ENCODE assay signal across 28 cellular contexts in the genomic region with DNA sequence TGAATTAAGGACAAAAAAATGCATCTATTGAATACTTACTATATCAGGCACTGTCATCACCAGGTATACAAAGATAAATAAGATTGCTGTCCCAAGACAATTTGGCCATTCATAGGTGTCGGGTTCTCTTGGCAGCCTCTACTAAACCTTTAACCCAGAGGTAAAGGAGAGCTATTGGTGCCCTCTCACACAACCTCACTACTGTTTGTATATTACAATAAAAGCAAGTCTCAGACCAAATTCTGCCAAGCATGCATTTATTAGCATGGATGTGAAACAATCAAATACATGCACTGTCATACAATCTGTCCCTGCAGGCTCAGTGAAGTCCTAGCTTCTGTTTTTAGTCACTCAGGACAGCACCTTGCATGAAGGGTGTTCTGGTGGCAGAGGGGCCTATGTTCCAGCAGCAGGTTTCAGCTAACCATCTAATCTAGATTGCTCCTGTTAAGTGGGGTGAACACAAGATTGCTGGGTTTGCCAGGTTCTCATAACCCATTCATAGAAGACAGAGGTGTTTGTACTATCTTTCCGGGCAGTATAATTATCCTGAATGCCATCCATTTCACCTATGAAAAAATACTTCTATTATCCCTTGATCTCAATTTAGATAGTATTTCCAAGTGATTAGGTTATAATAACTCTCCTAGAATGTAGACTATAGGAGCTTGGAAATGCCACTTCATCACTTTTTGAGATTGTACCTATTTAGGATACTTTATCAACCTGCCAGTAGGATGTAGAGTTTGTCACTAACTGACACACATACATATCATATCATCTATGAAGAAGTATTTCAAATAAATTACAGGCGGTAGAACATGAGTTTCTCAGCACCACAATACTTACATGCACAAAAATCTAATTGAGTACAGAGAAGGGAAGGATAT.
A peak's percentile ranks its signal among the peaks of the same experiment; 100 is the strongest.
DNase-seq lines count a peak whose midpoint lies in the region; ATAC-seq, FAIRE-seq and TF ChIP-seq lines count a peak whose summit lies in the region.
"Had no signal": no experiment of that assay in that cellular context is flagged by ENCODE, and none has a peak within 500 bp of the region (broad histone marks: within the 10 kb centered on the region; RNA-seq: fewer than 3 reads in every experiment).

No MANE protein-coding gene starts in this region.

- H4K20me1 ChIP-seq in GM12878 (ENCODE audit: control insufficient read depth, insufficient read depth) (no peaks in the 10 kb centered on the region), smooth muscle cell (ENCODE audit: low read depth) (no peaks in the 10 kb centered on the region)

- TF ChIP-seq RAD21 in GM12878 (IDR thresholded peaks at IDR 0.05; ENCODE audit: insufficient read depth, low read depth, low read length), result no peak

- H3K9me3 ChIP-seq in GM12878 (replicated peaks; ENCODE audit: control insufficient read depth, insufficient read depth, low read length), result no peaks in the 10 kb centered on the region
- no peaks in the 10 kb centered on the region for H3K9me3 ChIP-seq in smooth muscle cell (replicated peaks; ENCODE audit: low read depth)
- H3K9me3 ChIP-seq in colonic mucosa, result no peaks in the 10 kb centered on the region
- H3K9me3 ChIP-seq: esophagus muscularis mucosa, psoas muscle, tibial artery had no signal

- no peak for TF ChIP-seq CTCF in Calu3 (IDR thresholded peaks at IDR 0.05; ENCODE audit: unreplicated experiment)
- TF ChIP-seq CTCF in GM12878 (IDR thresholded peaks at IDR 0.05 in 2 of 3, conservative IDR thresholded peaks at IDR 0.05 in 1 of 3; ENCODE audit: control insufficient read depth in 2 of 3, extremely low read depth in 1 of 3, insufficient read depth in 1 of 3, low read depth in 3 of 3, low read length in 3 of 3), result no peak
- no peak for TF ChIP-seq CTCF in smooth muscle cell (IDR thresholded peaks at IDR 0.05; ENCODE audit: borderline replicate concordance, insufficient read depth, poor library complexity, severe bottlenecking)
- TF ChIP-seq CTCF in colonic mucosa (IDR thresholded peaks at IDR 0.05), result no peak
- TF ChIP-seq CTCF in foreskin fibroblast (IDR thresholded peaks at IDR 0.05; ENCODE audit: low read depth, low read length), result no peak

- H3K9me3 Mint-ChIP-seq in Calu3 (ENCODE audit: low read depth, unreplicated experiment), result no peaks in the 10 kb centered on the region
- H3K9me3 Mint-ChIP-seq: dendritic cell treated with granulocyte-macrophage colony-stimulating factor and Interleukin-4, amounts not matched to agents 40 ng/mL and 50 ng/mL, for 4 days; mesothelial cell of epicardium; T-helper 2 cell treated with Interferon-gamma antibody and Interleukin-4, amounts not matched to agents 5 μg/mL and 100 μg/mL, for 36 hours had no signal

- H3K9ac ChIP-seq in GM12878 (ENCODE audit: control insufficient read depth, insufficient read depth, low read length), result no peak overlapping the region
- H3K9ac ChIP-seq in smooth muscle cell (ENCODE audit: low read depth), result no peak overlapping the region
- H3K9ac ChIP-seq in colonic mucosa (ENCODE audit: low read depth in 2 of 2, low read length in 2 of 2), result no peak overlapping the region
- H3K9ac ChIP-seq: GM23248 had no signal

- peaks cover 60% of the 10 kb centered on the region for H3K4me1 Mint-ChIP-seq in Calu3 (ENCODE audit: low read depth, unreplicated experiment)

- CTCF ChIA-PET in Calu3 (lab: Charles Lee) (interaction anchor here (0.5 to 1.6 kb wide), 9 partner anchors 11 to 211 kb away, joined by 3 to 7 read pairs (median 5); no protein-coding TSS in a partner anchor), GM12878 (lab: Yijun Ruan, JAX) (interaction anchor here (0.5 to 1.2 kb wide), 4 partner anchors 125 to 280 kb away, joined by 3 read pairs; no protein-coding TSS in a partner anchor)

- FAIRE-seq in GM12878 (lab: Jason Lieb, UNC), result no peak
- FAIRE-seq: G401.6 had no signal

- SMC1A ChIA-PET in GM12878 (lab: Charles Lee; ENCODE audit: uncharacterized antibody, unreplicated experiment), result interaction anchor here (0.8 to 3.7 kb wide), 12 partner anchors 9 to 272 kb away, joined by 3 to 13 read pairs (median 3); no protein-coding TSS in a partner anchor

- POLR2A ChIA-PET in GM12878 (lab: Charles Lee), result no interaction called here

- in situ Hi-C loops in GM12878 (cut with MboI), result no loop called here

- peak overlapping the region; percentile 73 for H3K27ac Mint-ChIP-seq in Calu3 (ENCODE audit: unreplicated experiment)
- H3K27ac Mint-ChIP-seq: dendritic cell treated with granulocyte-macrophage colony-stimulating factor and Interleukin-4, amounts not matched to agents 40 ng/mL and 50 ng/mL, for 4 days; mesothelial cell of epicardium; T-helper 2 cell treated with Interferon-gamma antibody and Interleukin-4, amounts not matched to agents 5 μg/mL and 100 μg/mL, for 36 hours had no signal

- H3K79me2 ChIP-seq in GM12878 (ENCODE audit: control insufficient read depth, insufficient read depth, low read length), result no peaks in the 10 kb centered on the region
- H3K79me2 ChIP-seq in smooth muscle cell (ENCODE audit: low read depth), result no peaks in the 10 kb centered on the region

- ATAC-seq in HG02884 (IDR thresholded peaks at IDR 0.05; ENCODE audit: unreplicated experiment), result peak; percentile 50
- peak; percentile 55 for ATAC-seq in GM12878
- ATAC-seq: psoas muscle had no signal

- BruUV-seq in Calu3 (replicated peaks; lab: Mats Ljungman, UMichigan) (no TSS peak), GM12878 (replicated peaks; lab: Mats Ljungman, UMichigan) (no TSS peak)

- H3K4me3 Mint-ChIP-seq in Calu3 (ENCODE audit: low read depth, unreplicated experiment), result no peak overlapping the region
- H3K4me3 Mint-ChIP-seq: dendritic cell treated with granulocyte-macrophage colony-stimulating factor and Interleukin-4, amounts not matched to agents 40 ng/mL and 50 ng/mL, for 4 days; mesothelial cell of epicardium; T-helper 2 cell treated with Interferon-gamma antibody and Interleukin-4, amounts not matched to agents 5 μg/mL and 100 μg/mL, for 36 hours had no signal

- H2AFZ ChIP-seq in GM12878 (ENCODE audit: control insufficient read depth, low read depth, low read length) (no peak overlapping the region), smooth muscle cell (ENCODE audit: low read depth) (no peak overlapping the region)
- H2AFZ ChIP-seq: GM23248 had no signal

- TF ChIP-seq POLR2A in GM12878 (IDR thresholded peaks at IDR 0.05; ENCODE audit: low read depth, low read length), result no peak

- peak; percentile 49 for DNase-seq in Calu3
- DNase-seq in GM12878 (ENCODE audit: low read depth, low spot score), result no peak
- DNase-seq in smooth muscle cell (lab: John Stamatoyannopoulos, UW; ENCODE audit: unreplicated experiment), result no peak
- DNase-seq in colonic mucosa, result no peak
- DNase-seq in germinal center (ENCODE audit: low spot score), result no peak
- no peak for DNase-seq in foreskin fibroblast
- DNase-seq: activated CD4-positive, alpha-beta T cell treated with anti-CD3 and anti-CD28 coated beads, Interleukin-2, amount 50 U/mL, for 48 hours; activated CD4-positive, CD25-positive, alpha-beta regulatory T cell treated with anti-CD3 and anti-CD28 coated beads, Interleukin-2, amount 50 U/mL, for 72 hours; activated T-cell treated with anti-CD3 and anti-CD28 coated beads, Interleukin-2, amount 50 U/mL, for 48 hours; C1 segment of cervical spinal cord; central memory CD4-positive, alpha-beta T cell; COR-L47; foreskin melanocyte; Karpas-422; NCI-H146; NCI-H510A treated with DMSO at 0.1 percent for 48 hours; psoas muscle; Right ventricle myocardium superior; stimulated activated CD4-positive, alpha-beta T cell treated with anti-CD3 and anti-CD28 coated beads, Interleukin-4, amount 100 ng/mL, for 24 hours; tibial artery had no signal

- H3K27me3 ChIP-seq in GM12878 (replicated peaks in 1 of 2; ENCODE audit: control insufficient read depth in 2 of 2, insufficient read depth in 2 of 2, low read length in 1 of 2) (no peaks in the 10 kb centered on the region), smooth muscle cell (ENCODE audit: low read depth) (no peaks in the 10 kb centered on the region), colonic mucosa (no peaks in the 10 kb centered on the region)
- H3K27me3 ChIP-seq: esophagus muscularis mucosa, tibial artery had no signal

- H3K36me3 ChIP-seq in GM12878 (ENCODE audit: control insufficient read depth in 2 of 2, insufficient read depth in 2 of 2, low read length in 1 of 2) (no peaks in the 10 kb centered on the region), smooth muscle cell (ENCODE audit: low read depth) (no peaks in the 10 kb centered on the region), colonic mucosa (no peaks in the 10 kb centered on the region)
- H3K36me3 ChIP-seq: esophagus muscularis mucosa, tibial artery had no signal

- no peak overlapping the region for H3K4me3 ChIP-seq in GM12878
- H3K4me3 ChIP-seq in smooth muscle cell, result no peak overlapping the region
- no peak overlapping the region for H3K4me3 ChIP-seq in colonic mucosa
- no peak overlapping the region for H3K4me3 ChIP-seq in foreskin fibroblast (ENCODE audit: low read depth in 1 of 2, low read length in 2 of 2)
- H3K4me3 ChIP-seq: esophagus muscularis mucosa, GM23248, psoas muscle, tibial artery had no signal

- no peaks in the 10 kb centered on the region for H3K4me1 ChIP-seq in GM12878 (ENCODE audit: control insufficient read depth, insufficient read depth, low read length)
- peaks cover 6% of the 10 kb centered on the region for H3K4me1 ChIP-seq in smooth muscle cell (ENCODE audit: low read depth)
- H3K4me1 ChIP-seq in colonic mucosa, result no peaks in the 10 kb centered on the region
- H3K4me1 ChIP-seq: psoas muscle, tibial artery had no signal

- intact Hi-C loops in Calu3 (cut with micrococcal nuclease; ENCODE audit: unreplicated experiment) (loop anchor here (1.0 to 5.0 kb wide), 6 partner anchors 62 to 255 kb away; no protein-coding TSS in a partner anchor), GM12878 (cut with micrococcal nuclease; ENCODE audit: unreplicated experiment) (no loop called here), colonic mucosa (cut with DNase I) (no loop called here)

- H3K27ac ChIP-seq in GM12878 (ENCODE audit: control insufficient read depth, insufficient read depth) (no peak overlapping the region), smooth muscle cell (ENCODE audit: low read depth) (peak overlapping the region; percentile 53), colonic mucosa (no peak overlapping the region)
- H3K27ac ChIP-seq: esophagus muscularis mucosa, HL-60, psoas muscle, tibial artery had no signal

- RAD21 ChIA-PET in GM12878 (lab: Charles Lee; ENCODE audit: unreplicated experiment), result interaction anchor here (1.2 to 1.4 kb wide), 5 partner anchors 52 to 267 kb away, joined by 3 to 6 read pairs (median 3); no protein-coding TSS in a partner anchor

- H3K27me3 Mint-ChIP-seq in Calu3 (ENCODE audit: unreplicated experiment), result no peaks in the 10 kb centered on the region
- H3K27me3 Mint-ChIP-seq: dendritic cell treated with granulocyte-macrophage colony-stimulating factor and Interleukin-4, amounts not matched to agents 40 ng/mL and 50 ng/mL, for 4 days had no signal

- H3K4me2 ChIP-seq in GM12878 (ENCODE audit: control insufficient read depth, insufficient read depth) (no peak overlapping the region), smooth muscle cell (no peak overlapping the region)

- WGBS in GM12878 (ENCODE audit: insufficient coverage, insufficient replicate concordance, low lambda C conversion rate, missing lambda C conversion rate), result 52% methylated on average over 3 of the region's 3 CpGs
- 93% methylated on average over 3 of the region's 3 CpGs for WGBS in smooth muscle cell (ENCODE audit: low lambda C conversion rate)

- H3F3A ChIP-seq in smooth muscle cell (ENCODE audit: low read depth), result no peaks in the 10 kb centered on the region

- peaks cover 6% of the 10 kb centered on the region for H3K36me3 Mint-ChIP-seq in Calu3 (ENCODE audit: insufficient read depth, unreplicated experiment)
- H3K36me3 Mint-ChIP-seq: mesothelial cell of epicardium had no signal

- no peak for TF ChIP-seq EP300 in GM12878 (IDR thresholded peaks at IDR 0.05; ENCODE audit: borderline replicate concordance in 1 of 2, control insufficient read depth in 1 of 2, low read depth in 2 of 2, low read length in 2 of 2)
